In genomic region chr11:31424652-31425051, GRCh38 we compare ENCODE assay signal across 31 cellular contexts. TPM values are rescaled to one million over a fixed set of nuclear protein-coding genes. Genes with fewer than 3 reads are reported as not detected.
"Had no signal": no experiment of that assay in that cellular context is flagged by ENCODE, and none has a peak within 500 bp of the region (broad histone marks: within the 10 kb centered on the region; RNA-seq: fewer than 3 reads in every experiment).

No MANE protein-coding gene starts in this region.

- H3K27me3 ChIP-seq: colonic mucosa, esophagus muscularis mucosa, foreskin keratinocyte, hepatocyte, spleen, thyroid gland had no signal

- H3K9me3 Mint-ChIP-seq: central memory CD8-positive, alpha-beta T cell; dendritic cell treated with granulocyte-macrophage colony-stimulating factor and Interleukin-4, amounts not matched to agents 40 ng/mL and 50 ng/mL, for 4 days; endodermal cell; mesothelial cell of epicardium; naive thymus-derived CD4-positive, alpha-beta T cell; nephron; stimulated activated memory B cell treated with anti-CD40 and anti-IgM and Interleukin-4, amounts not matched to agents 10 μg/mL and 1 μg/mL and 100 μg/mL, for 72 hours; stimulated activated naive CD8-positive, alpha-beta T cell treated with anti-CD3 and anti-CD28 coated beads, Interleukin-15, Interleukin-2, amounts not matched to agents 100 ng/mL and 50 ng/mL, for 24 hours had no signal

- H3K4me1 Mint-ChIP-seq: central memory CD8-positive, alpha-beta T cell; nephron; stimulated activated memory B cell treated with anti-CD40 and anti-IgM and Interleukin-4, amounts not matched to agents 10 μg/mL and 1 μg/mL and 100 μg/mL, for 72 hours had no signal

- H3K79me2 ChIP-seq: hepatocyte had no signal

- H3K27me3 Mint-ChIP-seq: central memory CD8-positive, alpha-beta T cell; dendritic cell treated with granulocyte-macrophage colony-stimulating factor and Interleukin-4, amounts not matched to agents 40 ng/mL and 50 ng/mL, for 4 days; naive thymus-derived CD4-positive, alpha-beta T cell; stimulated activated memory B cell treated with anti-CD40 and anti-IgM and Interleukin-4, amounts not matched to agents 10 μg/mL and 1 μg/mL and 100 μg/mL, for 72 hours; stimulated activated naive CD8-positive, alpha-beta T cell treated with anti-CD3 and anti-CD28 coated beads, Interleukin-15, Interleukin-2, amounts not matched to agents 100 ng/mL and 50 ng/mL, for 24 hours had no signal

- H3K4me1 ChIP-seq: colonic mucosa, esophagus muscularis mucosa, foreskin keratinocyte, psoas muscle, spleen, thyroid gland had no signal

- H3K4me3 ChIP-seq: colonic mucosa, esophagus muscularis mucosa, hepatocyte, lung, psoas muscle, skin epidermis, spleen, thyroid gland had no signal

- H3K27ac ChIP-seq: colonic mucosa, epithelial cell of prostate, esophagus muscularis mucosa, foreskin keratinocyte, hepatocyte, psoas muscle, skin epidermis, spleen, thyroid gland had no signal

- H3K4me2 ChIP-seq: hepatocyte had no signal

- ATAC-seq: foreskin keratinocyte; left lobe of liver; naive thymus-derived CD4-positive, alpha-beta T cell; psoas muscle; right cardiac atrium; stimulated activated memory B cell treated with anti-CD40 and anti-IgM and Interleukin-4, amounts not matched to agents 10 μg/mL and 1 μg/mL and 100 μg/mL, for 72 hours had no signal

- DNase-seq: colonic mucosa; effector CD8-positive, alpha-beta T cell; endodermal cell; foreskin keratinocyte; head of caudate nucleus; kidney; mesenchymal stem cell; naive thymus-derived CD4-positive, alpha-beta T cell; nucleus accumbens; posterior cingulate gyrus; psoas muscle; right cardiac atrium; spleen; stimulated activated CD4-positive, alpha-beta T cell treated with anti-CD3 and anti-CD28 coated beads, Interleukin-4, amount 100 ng/mL, for 4 hours; thyroid gland; trophoblast cell had no signal

- H3K27ac Mint-ChIP-seq: dendritic cell treated with granulocyte-macrophage colony-stimulating factor and Interleukin-4, amounts not matched to agents 40 ng/mL and 50 ng/mL, for 4 days; endodermal cell; mesothelial cell of epicardium; naive thymus-derived CD4-positive, alpha-beta T cell; nephron; stimulated activated memory B cell treated with anti-CD40 and anti-IgM and Interleukin-4, amounts not matched to agents 10 μg/mL and 1 μg/mL and 100 μg/mL, for 72 hours; stimulated activated naive CD8-positive, alpha-beta T cell treated with anti-CD3 and anti-CD28 coated beads, Interleukin-15, Interleukin-2, amounts not matched to agents 100 ng/mL and 50 ng/mL, for 24 hours had no signal

- H3K4me3 Mint-ChIP-seq: central memory CD8-positive, alpha-beta T cell; dendritic cell treated with granulocyte-macrophage colony-stimulating factor and Interleukin-4, amounts not matched to agents 40 ng/mL and 50 ng/mL, for 4 days; endodermal cell; mesothelial cell of epicardium; naive thymus-derived CD4-positive, alpha-beta T cell; nephron; stimulated activated memory B cell treated with anti-CD40 and anti-IgM and Interleukin-4, amounts not matched to agents 10 μg/mL and 1 μg/mL and 100 μg/mL, for 72 hours; stimulated activated naive CD8-positive, alpha-beta T cell treated with anti-CD3 and anti-CD28 coated beads, Interleukin-15, Interleukin-2, amounts not matched to agents 100 ng/mL and 50 ng/mL, for 24 hours had no signal

- H2AFZ ChIP-seq: hepatocyte had no signal

- H3K36me3 ChIP-seq: colonic mucosa, thyroid gland had no signal

- H3K9me3 ChIP-seq: colonic mucosa, esophagus muscularis mucosa, psoas muscle, spleen, thyroid gland had no signal

- FAIRE-seq: kidney had no signal

RNA-seq across cellular contexts. Expression of gene DCDC1, which starts 55.1 kb away (rescaled TPM):
- total RNA-seq: chondrocyte, colonic mucosa, glomerular endothelial cell, osteocyte, psoas muscle had no signal
